1 cellular context compared by ENCODE assay signal in genomic region chr1:225896937-225897549, GRCh38.
TF ChIP-seq lines count a peak whose summit lies in the region.

No MANE protein-coding gene starts in this region.

TF ChIP-seq in H1, 55 proteins besides CTCF, POLR2A, EP300 and RAD21 (continued from another document):
- TF ChIP-seq ZNF274 (IDR thresholded peaks at IDR 0.05; ENCODE audit: borderline replicate concordance, extremely low read depth, low read length) (no peak), RBBP5 (IDR thresholded peaks at IDR 0.05; ENCODE audit: borderline replicate concordance, low read depth, low read length) (no peak), SP1 (IDR thresholded peaks at IDR 0.05; ENCODE audit: low read depth, low read length) (no peak), BACH1 (IDR thresholded peaks at IDR 0.05; ENCODE audit: low read length) (no peak), FOSL1 (IDR thresholded peaks at IDR 0.05; ENCODE audit: insufficient read depth, low read depth, low read length) (no peak), NANOG (IDR thresholded peaks at IDR 0.05; ENCODE audit: insufficient read depth, low read depth, low read length, poor library complexity, severe bottlenecking) (no peak), KDM4A (IDR thresholded peaks at IDR 0.05; ENCODE audit: low read depth, low read length, severe bottlenecking) (no peak), BCL11A (IDR thresholded peaks at IDR 0.05; ENCODE audit: low read depth in 2 of 2, low read length in 2 of 2) (no peak), PHF8 (conservative IDR thresholded peaks at IDR 0.05; ENCODE audit: low read depth, low read length) (no peak), SIRT6 (IDR thresholded peaks at IDR 0.05; ENCODE audit: low read length) (no peak), KDM1A (IDR thresholded peaks at IDR 0.05; ENCODE audit: borderline replicate concordance, low read length) (no peak)
